30 cellular contexts compared by ENCODE assay signal in genomic region chr1:154358519-154358918, GRCh38. TPM values are rescaled to one million over a fixed set of nuclear protein-coding genes. Genes with fewer than 3 reads are reported as not detected.
"Had no signal": no experiment of that assay in that cellular context is flagged by ENCODE, and none has a peak within 500 bp of the region (broad histone marks: within the 10 kb centered on the region; RNA-seq: fewer than 3 reads in every experiment).

No MANE protein-coding gene starts in this region.

- H3K36me3 ChIP-seq: esophagus squamous epithelium, gastrocnemius medialis, heart right ventricle, left lung, lower lobe of right lung had no signal

- H3K4me3 ChIP-seq: esophagus squamous epithelium, gastrocnemius medialis, heart right ventricle, left lung, lower lobe of right lung had no signal

- ATAC-seq: effector memory CD8-positive, alpha-beta T cell; esophagus mucosa; gastrocnemius medialis; heart right ventricle; left cardiac atrium; left lung; left ventricle myocardium superior; lower lobe of right lung had no signal

- H3K27ac ChIP-seq: epithelial cell of prostate, esophagus squamous epithelium, gastrocnemius medialis, heart right ventricle, left lung, lower lobe of right lung had no signal

- H3K27me3 ChIP-seq: esophagus squamous epithelium, heart right ventricle, left lung had no signal

- DNase-seq: cortex of kidney; effector CD8-positive, alpha-beta T cell; effector memory CD8-positive, alpha-beta T cell; endodermal cell; erythroblast; esophagus squamous epithelium; foreskin fibroblast; foreskin melanocyte; gastrocnemius medialis; glutamatergic neuron; head of caudate nucleus; heart right ventricle; hippocampal formation; left cardiac atrium; left lung; left ventricle myocardium superior; lower lobe of right lung; mesenchymal stem cell; naive B cell had no signal

- FAIRE-seq: colon, endometrium, islet of Langerhans, keratinocyte had no signal

- H3K9me3 ChIP-seq: esophagus squamous epithelium, gastrocnemius medialis, left lung, lower lobe of right lung had no signal

RNA-seq across cellular contexts. Expression of gene AQP10, which starts 37.6 kb away (rescaled TPM):
- total RNA-seq: dermis microvascular lymphatic vessel endothelial cell, endodermal cell, esophagus mucosa, esophagus squamous epithelium, gastrocnemius medialis, glomerular endothelial cell, kidney epithelial cell, left cardiac atrium, lower leg skin, mesenteric fat pad had no signal
